ENCODE assay signal across 28 cellular contexts in genomic region chrX:68727696-68728095, GRCh38.
"Had no signal": no experiment of that assay in that cellular context is flagged by ENCODE, and none has a peak within 500 bp of the region (broad histone marks: within the 10 kb centered on the region; RNA-seq: fewer than 3 reads in every experiment).

No MANE protein-coding gene starts in this region.

- DNase-seq: activated B cell treated with CpG ODN at 0.5 μM for 24 hours; activated CD4-positive, alpha-beta memory T cell treated with anti-CD3 and anti-CD28 coated beads for 36 hours; activated CD4-positive, alpha-beta T cell treated with anti-CD3 and anti-CD28 coated beads for 4 hours; activated CD4-positive, alpha-beta T cell treated with anti-CD3 and anti-CD28 coated beads, Interleukin-2, amount 10 ng/mL, durations not matched to agents 24 days and 14 days; activated CD4-positive, alpha-beta T cell treated with anti-CD3 and anti-CD28 coated beads, Interleukin-2, amount 50 U/mL, for 1 hour; activated CD4-positive, alpha-beta T cell treated with anti-CD3 and anti-CD28 coated beads, Interleukin-2, amount 50 U/mL, for 4 hours; activated CD4-positive, CD25-positive, alpha-beta regulatory T cell treated with anti-CD3 and anti-CD28 coated beads, Interleukin-2, amount 50 U/mL, for 72 hours; activated CD8-positive, alpha-beta memory T cell treated with anti-CD3 and anti-CD28 coated beads, Interleukin-2, amount 50 U/mL, for 4 hours; activated CD8-positive, alpha-beta T cell treated with anti-CD3 and anti-CD28 coated beads for 36 hours; activated effector memory CD4-positive, alpha-beta T cell treated with Interleukin-2 at 50 U/mL for 16 hours; activated gamma-delta T cell; activated naive CD4-positive, alpha-beta T cell treated with anti-CD3 and anti-CD28 coated beads, Interleukin-2, amount 10 ng/mL, durations not matched to agents 7 days and 5 days; activated naive CD4-positive, alpha-beta T cell treated with Interleukin-2 at 50 U/mL for 16 hours; activated naive CD8-positive, alpha-beta T cell treated with anti-CD3 and anti-CD28 coated beads, Interleukin-2, amount 10 ng/mL, durations not matched to agents 7 days and 5 days; activated naive CD8-positive, alpha-beta T cell treated with anti-CD3 and anti-CD28 coated beads, Interleukin-2, amount 50 U/mL, for 24 hours; activated T-cell treated with anti-CD3 and anti-CD28 coated beads for 4 hours; activated T-cell treated with anti-CD3 and anti-CD28 coated beads, Interleukin-2, amount 50 U/mL, for 48 hours; amygdala; anterior cingulate cortex; caudate nucleus; cerebellar nuclear complex; T-helper 1 cell; T-helper 2 cell; T-helper 9 cell had no signal

- ATAC-seq: activated CD8-positive, alpha-beta T cell treated with anti-CD3 and anti-CD28 coated beads for 36 hours; activated naive CD8-positive, alpha-beta T cell treated with anti-CD3 and anti-CD28 coated beads, Interleukin-2, amount 50 U/mL, for 24 hours had no signal

- H3K27me3 ChIP-seq: ascending aorta, cardiac muscle cell had no signal

- H3K4me1 ChIP-seq: ascending aorta had no signal

- H3K4me3 ChIP-seq: ascending aorta, cardiac muscle cell had no signal

- H3K9me3 ChIP-seq: ascending aorta had no signal

- FAIRE-seq: TTC549 had no signal

- H3K36me3 ChIP-seq: ascending aorta, cardiac muscle cell had no signal

- H3K27ac ChIP-seq: ascending aorta, cardiac muscle cell, VCaP had no signal
